ENCODE assay signal across 8 cellular contexts in the genomic region with DNA sequence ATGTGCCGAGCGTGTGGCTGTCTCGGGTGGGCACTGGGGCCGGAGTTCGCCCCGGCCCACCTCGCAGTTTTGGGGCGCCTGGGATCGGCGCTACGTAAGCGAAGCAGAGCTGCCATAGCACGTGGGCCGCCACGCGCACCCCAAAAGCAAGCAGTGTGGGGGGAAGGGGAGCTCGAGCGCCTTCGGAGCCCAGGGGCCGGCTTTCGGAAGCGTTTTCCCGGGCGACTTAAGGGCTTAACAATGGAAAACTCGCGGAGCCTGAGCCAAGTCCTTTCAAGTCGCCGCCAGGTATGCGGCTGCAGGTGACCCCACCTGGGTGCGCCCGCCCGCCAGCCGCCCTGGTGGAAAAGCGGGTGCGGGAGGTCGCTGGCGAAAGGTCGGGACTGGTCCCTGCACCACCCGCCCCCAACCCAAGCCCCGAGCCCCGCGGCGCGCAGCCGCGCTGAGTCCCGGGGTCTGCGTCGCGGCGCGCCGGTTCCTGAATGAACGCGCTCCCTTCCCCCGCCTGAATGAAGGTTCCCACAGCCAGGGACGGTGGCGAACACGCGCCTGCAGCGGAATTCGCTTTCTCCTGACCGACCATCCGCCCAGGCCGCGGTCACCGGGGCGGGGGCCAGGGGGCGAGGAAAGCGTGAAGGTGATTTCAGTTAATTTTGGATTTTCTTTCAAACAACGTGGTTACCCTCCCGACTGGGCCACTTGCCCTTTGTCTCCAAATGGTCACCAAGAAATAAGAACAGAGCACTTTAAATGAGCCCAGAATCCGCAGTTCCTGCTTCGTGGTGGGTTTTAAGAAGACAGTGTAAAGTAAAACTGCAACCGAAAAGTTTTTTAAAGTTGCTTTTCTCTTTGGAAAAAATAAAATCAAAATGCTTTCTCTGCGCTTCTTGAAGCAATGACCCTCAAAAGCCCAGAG. TPM values are rescaled to one million over a fixed set of nuclear protein-coding genes. Genes with fewer than 3 reads are reported as not detected.
A peak's percentile ranks its signal among the peaks of the same experiment; 100 is the strongest.
DNase-seq lines count a peak whose midpoint lies in the region; ATAC-seq and TF ChIP-seq lines count a peak whose summit lies in the region.

No MANE protein-coding gene starts in this region.

- H3K9ac ChIP-seq in mucosa of stomach (ENCODE audit: low read length): peak overlapping the region; percentile 54

- no peaks in the 10 kb centered on the region for H3K9me3 ChIP-seq in Panc1 (ENCODE audit: control insufficient read depth, insufficient read depth, low read depth, low read length)
- no peaks in the 10 kb centered on the region for H3K9me3 ChIP-seq in mucosa of stomach (ENCODE audit: control insufficient read depth, low read length)

- ATAC-seq in Panc1: peak; percentile 16; the same call in 1 of the 2 replicates
- no peak for ATAC-seq in HG02852 (IDR thresholded peaks at IDR 0.05; ENCODE audit: unreplicated experiment)
- ATAC-seq in omental fat pad (ENCODE audit: low FRiP score): no peak

- BruUV-seq in Panc1 (replicated peaks; lab: Mats Ljungman, UMichigan): no TSS peak

- H3K27me3 ChIP-seq in H7 (ENCODE audit: control insufficient read depth, insufficient read depth, low read length) (peaks cover 26% of the 10 kb centered on the region), Panc1 (ENCODE audit: control insufficient read depth, insufficient read depth, low read length) (no peaks in the 10 kb centered on the region), mucosa of stomach (ENCODE audit: control insufficient read depth, insufficient read depth, low read length) (peaks cover 18% of the 10 kb centered on the region)

- in situ Hi-C loops in Panc1 (cut with HindIII; ENCODE audit: low pct_unique_long_range_greater_than_20kb, low sequenced_read_pairs): no loop called here

- CTCF ChIA-PET in Panc1 (lab: Charles Lee): no interaction called here

- H3K36me3 ChIP-seq in H7 (replicated peaks; ENCODE audit: control insufficient read depth, insufficient read depth, low read length): no peaks in the 10 kb centered on the region
- peaks cover 7% of the 10 kb centered on the region; the same call in 1 of the 2 replicates for H3K36me3 ChIP-seq in Panc1 (ENCODE audit: control insufficient read depth, insufficient read depth, low read length)
- H3K36me3 ChIP-seq in mucosa of stomach (ENCODE audit: control insufficient read depth, insufficient read depth, low read length): no peaks in the 10 kb centered on the region

- POLR2A ChIA-PET in Panc1 (lab: Charles Lee): no interaction called here

- H3K4me1 ChIP-seq in Panc1 (ENCODE audit: control insufficient read depth, insufficient read depth, low read length): peaks cover 33% of the 10 kb centered on the region
- H3K4me1 ChIP-seq in mucosa of stomach (ENCODE audit: control insufficient read depth, insufficient read depth, low read length): peaks cover 41% of the 10 kb centered on the region

- TF ChIP-seq CTCF in Panc1 (IDR thresholded peaks at IDR 0.05) (no peak), epithelial cell of esophagus (IDR thresholded peaks at IDR 0.05; ENCODE audit: insufficient read depth, low read depth, low read length, missing control alignments) (no peak), omental fat pad (IDR thresholded peaks at IDR 0.05) (no peak)

- DNase-seq in H7 (peak; percentile 91), Panc1 (ENCODE audit: low read depth, low spot score) (no peak), epithelial cell of esophagus (ENCODE audit: low read depth) (peak; percentile 59), germinal center (ENCODE audit: low spot score) (no peak), COLO829 (ENCODE audit: low spot score) (no peak), omental fat pad (ENCODE audit: low spot score) (no peak)

- intact Hi-C loops in Panc1 (cut with micrococcal nuclease; ENCODE audit: unreplicated experiment): no loop called here

- peak overlapping the region; percentile 53 for H3K4me3 ChIP-seq in H7 (ENCODE audit: insufficient read depth, low read depth, low read length)
- peak overlapping the region; percentile 80 to 93 for H3K4me3 ChIP-seq in Panc1 (ENCODE audit: low read depth in 2 of 2, low read length in 2 of 2)
- peak overlapping the region; percentile 89 for H3K4me3 ChIP-seq in epithelial cell of esophagus (ENCODE audit: low read length)
- H3K4me3 ChIP-seq in mucosa of stomach (ENCODE audit: low read length): peak overlapping the region; percentile 43

- peak overlapping the region; percentile 95 for H3K27ac ChIP-seq in Panc1 (ENCODE audit: low read length)

RNA-seq across cellular contexts. Expression of gene CCND1, which starts 2.7 kb away (rescaled TPM):
- total RNA-seq in H7 (2014; rRNA removed; shearing (Covaris generic)): 220 and 292 TPM in 2 replicates
- total RNA-seq in Panc1 (2021; ENCODE audit: unreplicated experiment): 259 TPM
- polyA plus RNA-seq in Panc1 (2012; ENCODE audit: insufficient read length): 275 TPM
- 100 to 1,000 TPM in 1 of 4 donors, 10 to 100 TPM in 3; 40.3 to 216 (median 58.2) TPM for total RNA-seq in omental fat pad

RNA-seq across cellular contexts. Expression of gene LTO1, which starts 36.9 kb away (rescaled TPM):
- total RNA-seq in H7 (2014; rRNA removed; shearing (Covaris generic)): 12.3 and 13.9 TPM in 2 replicates
- 28.7 TPM for total RNA-seq in Panc1 (2021; ENCODE audit: unreplicated experiment)
- 73.8 TPM for polyA plus RNA-seq in Panc1 (2012; ENCODE audit: insufficient read length)
- 10 to 100 TPM in 3 of 4 donors, 1 to 10 TPM in 1; 9.9 to 27.3 (median 20.6) TPM for total RNA-seq in omental fat pad

Comparison
In these comparisons a context has a peak if more than half of its experiments do, and no peak if none do; other contexts are left out.
1. DNase-seq: peak in H7 (single experiment) and epithelial cell of esophagus (single experiment); none in Panc1 (single experiment), germinal center (single experiment), COLO829 (single experiment) and omental fat pad (single experiment).
2. Peak in every context shown above with its lines, with median percentiles within 50 percentile points of each other: H3K4me3 ChIP-seq.